ENCODE assay signal across 24 cellular contexts in genomic region chr5:174399411-174399810, GRCh38.
"Had no signal": no experiment of that assay in that cellular context is flagged by ENCODE, and none has a peak within 500 bp of the region (broad histone marks: within the 10 kb centered on the region; RNA-seq: fewer than 3 reads in every experiment).

No MANE protein-coding gene starts in this region.

- H3K4me3 ChIP-seq: neural progenitor cell, ovary, psoas muscle, right lobe of liver, sigmoid colon, stomach, thoracic aorta, thyroid gland, tibial nerve, upper lobe of left lung, vagina had no signal

- H3K4me2 ChIP-seq: neural progenitor cell had no signal

- H3K4me1 ChIP-seq: neural progenitor cell, parathyroid adenoma, psoas muscle, right lobe of liver, sigmoid colon, stomach, thyroid gland, tibial nerve, upper lobe of left lung, vagina had no signal

- H3K27ac ChIP-seq: neural progenitor cell, ovary, parathyroid adenoma, psoas muscle, right lobe of liver, sigmoid colon, stomach, thoracic aorta, thyroid gland, tibial nerve, upper lobe of left lung, vagina had no signal

- DNase-seq: natural killer cell; occipital lobe; ovary; posterior cingulate gyrus; psoas muscle; right cardiac atrium; right lobe of liver; sigmoid colon; small intestine; stimulated activated CD4-positive, alpha-beta T cell treated with anti-CD3 and anti-CD28 coated beads, Interleukin-15, amount 100 ng/mL, for 24 hours; stimulated activated CD4-positive, alpha-beta T cell treated with anti-CD3 and anti-CD28 coated beads, Interleukin-2, amount 100 ng/mL, for 24 hours; stimulated activated CD4-positive, alpha-beta T cell treated with anti-CD3 and anti-CD28 coated beads, Interleukin-2, amount 100 ng/mL, for 48 hours; stimulated activated CD4-positive, alpha-beta T cell treated with anti-CD3 and anti-CD28 coated beads, Interleukin-4, amount 100 ng/mL, for 24 hours; stimulated activated naive B cell treated with anti-CD40 and anti-IgM and Interleukin-4, amounts not matched to agents 10 μg/mL and 1 μg/mL and 100 μg/mL, for 72 hours; stimulated activated naive CD4-positive, alpha-beta T cell treated with Interleukin-2 at 50 U/mL for 16 hours; stomach; thyroid gland; trophoblast cell; upper lobe of left lung had no signal

- H3K9me3 ChIP-seq: ovary, psoas muscle, right lobe of liver, sigmoid colon, thoracic aorta, thyroid gland, upper lobe of left lung, vagina had no signal

- H3K36me3 ChIP-seq: neural progenitor cell, ovary, right lobe of liver, sigmoid colon, stomach, thoracic aorta, thyroid gland, tibial nerve, upper lobe of left lung, vagina had no signal

- H3K27me3 ChIP-seq: neural progenitor cell, ovary, right lobe of liver, sigmoid colon, thyroid gland, tibial nerve, upper lobe of left lung, vagina had no signal

- H3K9ac ChIP-seq: neural progenitor cell, parathyroid adenoma had no signal
